In genomic region chr11:18259259-18259658, GRCh38 we compare ENCODE assay signal across 22 cellular contexts. TPM values are rescaled to one million over a fixed set of nuclear protein-coding genes. Genes with fewer than 3 reads are reported as not detected.
"Had no signal": no experiment of that assay in that cellular context is flagged by ENCODE, and none has a peak within 500 bp of the region (broad histone marks: within the 10 kb centered on the region; RNA-seq: fewer than 3 reads in every experiment).

No MANE protein-coding gene starts in this region.

- H3K4me2 ChIP-seq: smooth muscle cell had no signal

- H3K27me3 ChIP-seq: colonic mucosa, right atrium auricular region, suprapubic skin, thyroid gland, upper lobe of left lung had no signal

- H3K27ac Mint-ChIP-seq: immature natural killer cell; naive thymus-derived CD8-positive, alpha-beta T cell; stimulated activated effector memory CD8-positive, alpha-beta T cell treated with anti-CD3 and anti-CD28 coated beads, Interleukin-12 subunit alpha, Interleukin-12 subunit beta, amount 100 ng/mL, for 72 hours had no signal

- ATAC-seq: gastroesophageal sphincter; naive thymus-derived CD8-positive, alpha-beta T cell; stimulated activated effector memory CD8-positive, alpha-beta T cell treated with anti-CD3 and anti-CD28 coated beads, Interleukin-12 subunit alpha, Interleukin-12 subunit beta, amount 100 ng/mL, for 72 hours; stimulated activated naive CD8-positive, alpha-beta T cell treated with anti-CD3 and anti-CD28 coated beads, Interleukin-15, Interleukin-2, amounts not matched to agents 100 U/mL and 50 U/mL, for 24 hours had no signal

- H3K36me3 ChIP-seq: colonic mucosa, esophagus squamous epithelium, gastroesophageal sphincter, right atrium auricular region, suprapubic skin, thyroid gland, upper lobe of left lung had no signal

- H3K4me1 ChIP-seq: colonic mucosa, esophagus squamous epithelium, gastroesophageal sphincter, right atrium auricular region, suprapubic skin, thyroid gland, upper lobe of left lung had no signal

- H3K9me3 ChIP-seq: colonic mucosa, esophagus squamous epithelium, gastroesophageal sphincter, right atrium auricular region, suprapubic skin, thyroid gland, upper lobe of left lung had no signal

- H3K4me1 Mint-ChIP-seq: immature natural killer cell; naive thymus-derived CD8-positive, alpha-beta T cell; neural crest cell had no signal

- H3K4me3 Mint-ChIP-seq: immature natural killer cell; naive thymus-derived CD8-positive, alpha-beta T cell; neural crest cell; stimulated activated effector memory CD8-positive, alpha-beta T cell treated with anti-CD3 and anti-CD28 coated beads, Interleukin-12 subunit alpha, Interleukin-12 subunit beta, amount 100 ng/mL, for 72 hours had no signal

- H3K27ac ChIP-seq: colonic mucosa, esophagus squamous epithelium, gastroesophageal sphincter, right atrium auricular region, suprapubic skin, thyroid gland, upper lobe of left lung had no signal

- H3K4me3 ChIP-seq: colonic mucosa, esophagus squamous epithelium, gastroesophageal sphincter, right atrium auricular region, smooth muscle cell, suprapubic skin, thyroid gland, upper lobe of left lung had no signal

- FAIRE-seq: keratinocyte had no signal

- DNase-seq: colonic mucosa; dermis blood vessel endothelial cell; esophagus squamous epithelium; foreskin fibroblast; immature natural killer cell; mammary epithelial cell; naive thymus-derived CD8-positive, alpha-beta T cell; stimulated activated CD4-positive, alpha-beta T cell treated with anti-CD3 and anti-CD28 coated beads, Interleukin-4, amount 100 ng/mL, for 1 hour; stimulated activated CD8-positive, alpha-beta memory T cell treated with anti-CD3 and anti-CD28 coated beads, Interleukin-4, amount 100 ng/mL, for 48 hours; stimulated activated naive CD8-positive, alpha-beta T cell treated with anti-CD3 and anti-CD28 coated beads, Interleukin-15, Interleukin-2, amounts not matched to agents 100 U/mL and 50 U/mL, for 24 hours; thyroid gland; upper lobe of left lung had no signal

- H3K9me3 Mint-ChIP-seq: immature natural killer cell; naive thymus-derived CD8-positive, alpha-beta T cell; neural crest cell; stimulated activated effector memory CD8-positive, alpha-beta T cell treated with anti-CD3 and anti-CD28 coated beads, Interleukin-12 subunit alpha, Interleukin-12 subunit beta, amount 100 ng/mL, for 72 hours had no signal

- H3K36me3 Mint-ChIP-seq: immature natural killer cell; naive thymus-derived CD8-positive, alpha-beta T cell; stimulated activated effector memory CD8-positive, alpha-beta T cell treated with anti-CD3 and anti-CD28 coated beads, Interleukin-12 subunit alpha, Interleukin-12 subunit beta, amount 100 ng/mL, for 72 hours had no signal

RNA-seq across cellular contexts. Expression of gene SAA1, which starts 6.8 kb away (rescaled TPM):
- total RNA-seq: cerebellum; mononuclear cell; naive thymus-derived CD8-positive, alpha-beta T cell; neural crest cell; osteocyte; smooth muscle cell had no signal
- polyA plus RNA-seq: immature natural killer cell; naive thymus-derived CD8-positive, alpha-beta T cell had no signal

RNA-seq across cellular contexts. Expression of gene SAA2, which starts 10.8 kb away (rescaled TPM):
- total RNA-seq: cerebellum; naive thymus-derived CD8-positive, alpha-beta T cell; neural crest cell; osteocyte; smooth muscle cell had no signal
- polyA plus RNA-seq: immature natural killer cell; naive thymus-derived CD8-positive, alpha-beta T cell; smooth muscle cell had no signal

RNA-seq across cellular contexts. Expression of gene SAA4, which starts 22.7 kb away (rescaled TPM):
- total RNA-seq: cerebellum; dermis blood vessel endothelial cell; mammary epithelial cell; mononuclear cell; naive thymus-derived CD8-positive, alpha-beta T cell; neural crest cell; osteocyte; right atrium auricular region; smooth muscle cell; thyroid gland had no signal
- polyA plus RNA-seq: immature natural killer cell; keratinocyte; mammary epithelial cell; naive thymus-derived CD8-positive, alpha-beta T cell; smooth muscle cell had no signal
